In the genomic region with DNA sequence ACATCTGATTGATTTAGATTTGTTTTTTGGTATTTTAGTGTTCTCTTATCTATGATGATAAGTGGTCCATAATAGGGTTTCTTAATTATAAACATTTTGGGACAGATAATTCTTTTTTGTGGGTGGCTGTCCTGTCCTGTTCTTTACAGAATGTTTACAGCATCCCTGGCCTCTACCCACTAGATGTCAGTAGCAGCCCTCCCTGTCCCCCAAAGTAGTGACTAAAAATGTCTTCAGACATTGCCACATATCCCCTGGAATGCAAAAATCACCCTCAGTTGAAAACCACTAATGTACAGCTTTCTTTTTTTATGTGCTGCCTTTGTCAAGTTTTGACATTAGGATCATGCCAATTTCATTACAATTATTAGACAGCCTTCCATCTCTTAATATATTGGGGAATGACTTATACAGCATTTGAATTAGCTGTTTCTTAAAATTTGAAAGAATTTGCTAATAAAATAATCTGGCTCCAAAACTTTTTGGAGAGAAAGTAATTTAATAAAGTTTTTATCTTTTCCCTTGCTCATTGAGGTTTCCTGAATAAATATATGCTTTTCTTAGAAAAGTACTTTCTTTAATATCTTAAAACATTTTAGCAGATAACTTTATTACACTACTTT, we compare ENCODE assay signal across 8 cellular contexts. TPM values are rescaled to one million over a fixed set of nuclear protein-coding genes. Genes with fewer than 3 reads are reported as not detected.
DNase-seq lines count a peak whose midpoint lies in the region; ATAC-seq and TF ChIP-seq lines count a peak whose summit lies in the region.

No MANE protein-coding gene starts in this region.

- ATAC-seq in right lobe of liver (peak; percentile 47 to 67 (median 60)), HG03520 (IDR thresholded peaks at IDR 0.05; ENCODE audit: unreplicated experiment) (no peak), GM21360 (IDR thresholded peaks at IDR 0.05; ENCODE audit: unreplicated experiment) (no peak)

- H3K27ac ChIP-seq in HEK293 (ENCODE audit: extremely low read depth, low read depth, low read length) (no peak overlapping the region), Peyer's patch (no peak overlapping the region), ascending aorta (no peak overlapping the region), right lobe of liver (no peak overlapping the region), coronary artery (no peak overlapping the region)

- no peak for TF ChIP-seq POLR2A in Peyer's patch (IDR thresholded peaks at IDR 0.05)
- no peak for TF ChIP-seq POLR2A in right lobe of liver (IDR thresholded peaks at IDR 0.05)

- H3K4me3 ChIP-seq in HEK293 (ENCODE audit: low read depth, low read length) (no peak overlapping the region), Peyer's patch (no peak overlapping the region), ascending aorta (no peak overlapping the region), right lobe of liver (no peak overlapping the region), coronary artery (no peak overlapping the region)

- H3K9me3 ChIP-seq in HEK293 (ENCODE audit: control insufficient read depth, insufficient read depth, low read depth, low read length) = no peaks in the 10 kb centered on the region
- H3K9me3 ChIP-seq in Peyer's patch = no peaks in the 10 kb centered on the region
- no peaks in the 10 kb centered on the region for H3K9me3 ChIP-seq in ascending aorta
- H3K9me3 ChIP-seq in right lobe of liver = no peaks in the 10 kb centered on the region

- POLR2A ChIA-PET in HEK293 (lab: Yijun Ruan, JAX) = interaction anchor here (0.6 kb wide), 1 partner anchor 31 kb away, joined by 3 read pairs; no protein-coding TSS in a partner anchor

- CTCF ChIA-PET in HEK293 (lab: Yijun Ruan, JAX) = interaction anchor here (0.6 to 2.8 kb wide), 19 partner anchors 9 to 1881 kb away, joined by 3 to 23 read pairs (median 4); a partner anchor contains a TSS

- TF ChIP-seq CTCF in HEK293 (tag by site-specific recombination; IDR thresholded peaks at IDR 0.05) (no peak; the same call in 1 of the 2 replicates), Peyer's patch (IDR thresholded peaks at IDR 0.05) (peak; percentile 1 to 54 (median 44)), ascending aorta (IDR thresholded peaks at IDR 0.05) (peak; percentile 51 to 59 (median 51)), right lobe of liver (IDR thresholded peaks at IDR 0.05) (peak; percentile 25 to 48 (median 43)), coronary artery (IDR thresholded peaks at IDR 0.05) (no peak)

- peak; percentile 73 for DNase-seq in EL
- no peak for DNase-seq in Peyer's patch
- DNase-seq in ascending aorta (ENCODE audit: low spot score in 2 of 2) = no peak
- DNase-seq in right lobe of liver = no peak
- no peak for DNase-seq in coronary artery (ENCODE audit: low spot score)

- intact Hi-C loops in ascending aorta (cut with DNase I) (loop anchor here (2.0 to 10.0 kb wide), 2 partner anchors 111 to 187 kb away; a partner anchor contains a TSS), right lobe of liver (cut with DNase I) (no loop called here)

- H3K4me1 ChIP-seq in HEK293 (ENCODE audit: control insufficient read depth, insufficient read depth, low read length) (no peaks in the 10 kb centered on the region), Peyer's patch (peaks cover 0 to 4% (median 2%) of the 10 kb centered on the region in 4 donors), ascending aorta (peaks cover 0 to 5% of the 10 kb centered on the region in 2 donors), right lobe of liver (peaks cover 0 to 15% (median 7%) of the 10 kb centered on the region in 4 donors)

- no peaks in the 10 kb centered on the region for H3K27me3 ChIP-seq in Peyer's patch
- no peaks in the 10 kb centered on the region for H3K27me3 ChIP-seq in ascending aorta
- no peaks in the 10 kb centered on the region for H3K27me3 ChIP-seq in right lobe of liver

- H3K36me3 ChIP-seq in HEK293 (ENCODE audit: control insufficient read depth in 2 of 2, insufficient read depth in 1 of 2, low read length in 2 of 2) (peaks cover 0 to 3% of the 10 kb centered on the region in 2 experiments; a peak in 2 of 3 replicates), Peyer's patch (peaks cover 0 to 12% (median 0%) of the 10 kb centered on the region in 3 donors), ascending aorta (peaks cover 31 to 42% of the 10 kb centered on the region in 2 donors), right lobe of liver (no peaks in the 10 kb centered on the region)

TF ChIP-seq in HEK293, 187 proteins besides CTCF, POLR2A, EP300 and RAD21:
- TF ChIP-seq ZNF654 (tag by site-specific recombination; IDR thresholded peaks at IDR 0.05; ENCODE audit: low read depth) (peak; percentile 35), ZNF585B (tag by site-specific recombination; IDR thresholded peaks at IDR 0.05) (no peak), ZNF510 (tag by site-specific recombination; IDR thresholded peaks at IDR 0.05; ENCODE audit: insufficient replicate concordance) (no peak)

RNA-seq across cellular contexts. Expression of a gene that starts 19.5 kb away (rescaled TPM):
- total RNA-seq in Peyer's patch = 10 to 100 TPM in 3 of 4 donors, 1 to 10 TPM in 1; 7.4 to 81.7 (median 17.3) TPM
- total RNA-seq in ascending aorta = 26.1 TPM
- total RNA-seq in right lobe of liver = 10 to 100 TPM in 1 of 6 experiments, 1 to 10 TPM in 5; 5.0 to 15.3 (median 7.1) TPM

Comparison
In these comparisons a context has a peak if more than half of its experiments do, and no peak if none do; other contexts are left out.
1. CTCF ChIP-seq: peak in Peyer's patch (6 of 6), ascending aorta (3 of 3) and right lobe of liver (4 of 4); none in HEK293 (single experiment) and coronary artery (single experiment).
2. ATAC-seq: peak in right lobe of liver (4 of 4); none in HG03520 (single experiment) and GM21360 (single experiment).